22 cellular contexts compared by ENCODE assay signal in the genomic region with DNA sequence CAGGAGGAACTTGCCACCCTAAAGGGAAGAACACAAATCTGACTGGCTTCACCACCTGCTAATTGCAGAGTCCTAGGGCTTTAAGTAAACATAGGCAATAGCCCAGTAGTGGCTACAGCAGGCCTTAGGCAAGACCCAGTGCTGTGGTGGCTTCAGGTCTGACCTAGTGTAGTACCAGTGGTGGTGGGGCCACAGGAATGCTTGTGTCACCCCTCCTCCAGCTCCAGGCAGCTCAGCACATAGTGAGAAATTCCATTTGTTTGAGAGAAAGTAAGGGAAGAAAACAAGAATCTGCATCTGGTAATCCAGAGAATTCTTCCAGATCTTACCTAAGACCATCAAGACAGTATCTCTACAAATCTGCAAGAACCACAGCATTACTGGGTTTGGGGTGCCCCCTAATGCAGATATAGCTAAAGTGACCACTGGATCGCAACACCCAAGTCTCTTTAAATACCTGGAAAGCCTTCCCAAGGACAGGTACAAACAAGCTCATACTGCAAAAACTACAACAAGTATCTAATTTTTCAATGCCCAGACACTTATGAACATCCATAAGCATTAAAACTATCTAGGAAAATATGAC.
DNase-seq lines count a peak whose midpoint lies in the region; TF ChIP-seq lines count a peak whose summit lies in the region.
"Had no signal": no experiment of that assay in that cellular context is flagged by ENCODE, and none has a peak within 500 bp of the region (broad histone marks: within the 10 kb centered on the region; RNA-seq: fewer than 3 reads in every experiment).

No MANE protein-coding gene starts in this region.

- no peak overlapping the region for H3K27ac ChIP-seq in neural progenitor cell
- H3K27ac ChIP-seq: coronary artery, foreskin keratinocyte, SJSA1, skin epidermis, tibial artery had no signal

- H3K4me3 Mint-ChIP-seq in neural progenitor cell (no peak overlapping the region), chondrocyte (ENCODE audit: unreplicated experiment) (no peak overlapping the region)
- H3K4me3 Mint-ChIP-seq: activated CD4-positive, alpha-beta T cell treated with anti-CD3 and anti-CD28 coated beads, Interleukin-2, amount 10 ng/mL, durations not matched to agents 7 days and 5 days; activated naive CD8-positive, alpha-beta T cell treated with anti-CD3 and anti-CD28 coated beads, Interleukin-2, amount 10 ng/mL, durations not matched to agents 7 days and 5 days; mesothelial cell of epicardium; natural killer cell treated with Interleukin-12 subunit alpha and Interleukin-12 subunit beta and Interleukin-15 and Interleukin-18, amount 100 ng/mL, for 72 hours; T-helper 17 cell had no signal

- H4K20me1 ChIP-seq in neural progenitor cell (ENCODE audit: low read depth): no peaks in the 10 kb centered on the region

- DNase-seq in ELF-1 (ENCODE audit: low read depth, low spot score): peak; percentile 49
- peak; percentile 25 for DNase-seq in SK-N-DZ (ENCODE audit: low spot score)
- DNase-seq in fibroblast of pulmonary artery (ENCODE audit: low read depth): peak; percentile 26
- peak; percentile 16 for DNase-seq in neural progenitor cell (ENCODE audit: low spot score)
- DNase-seq in NCI-H1092 (lab: John Stamatoyannopoulos, UW): no peak
- no peak for DNase-seq in chondrocyte (ENCODE audit: low spot score)
- DNase-seq in NCI-H526 treated with DMSO at 0.1 percent for 48 hours (lab: John Stamatoyannopoulos, UW): no peak
- DNase-seq: activated CD4-positive, alpha-beta T cell treated with anti-CD3 and anti-CD28 coated beads, Interleukin-2, amount 10 ng/mL, durations not matched to agents 7 days and 5 days; activated naive CD8-positive, alpha-beta T cell treated with anti-CD3 and anti-CD28 coated beads, Interleukin-2, amount 10 ng/mL, durations not matched to agents 7 days and 5 days; AML-193; foreskin keratinocyte; IMR-90; MM.1S; stimulated activated naive CD4-positive, alpha-beta T cell treated with Interleukin-2 at 50 U/mL for 16 hours; T-helper 17 cell; tibial artery had no signal

- H2AFZ ChIP-seq in neural progenitor cell (replicated peaks): peak overlapping the region; percentile 71

- H3K36me3 Mint-ChIP-seq in neural progenitor cell (peaks cover 2% of the 10 kb centered on the region), chondrocyte (ENCODE audit: low read depth) (no peaks in the 10 kb centered on the region)
- H3K36me3 Mint-ChIP-seq: activated naive CD8-positive, alpha-beta T cell treated with anti-CD3 and anti-CD28 coated beads, Interleukin-2, amount 10 ng/mL, durations not matched to agents 7 days and 5 days; mesothelial cell of epicardium; natural killer cell treated with Interleukin-12 subunit alpha and Interleukin-12 subunit beta and Interleukin-15 and Interleukin-18, amount 100 ng/mL, for 72 hours had no signal

- H3K4me1 ChIP-seq in neural progenitor cell: no peaks in the 10 kb centered on the region
- H3K4me1 ChIP-seq: SJSA1, tibial artery had no signal

- H3K4me1 Mint-ChIP-seq in neural progenitor cell: peaks cover under 1% of the 10 kb centered on the region
- H3K4me1 Mint-ChIP-seq in chondrocyte (ENCODE audit: low read depth): no peaks in the 10 kb centered on the region
- H3K4me1 Mint-ChIP-seq: activated CD4-positive, alpha-beta T cell treated with anti-CD3 and anti-CD28 coated beads, Interleukin-2, amount 10 ng/mL, durations not matched to agents 7 days and 5 days; activated naive CD8-positive, alpha-beta T cell treated with anti-CD3 and anti-CD28 coated beads, Interleukin-2, amount 10 ng/mL, durations not matched to agents 7 days and 5 days; T-helper 17 cell had no signal

- H3K36me3 ChIP-seq in neural progenitor cell: no peaks in the 10 kb centered on the region
- H3K36me3 ChIP-seq: SJSA1, tibial artery had no signal

- no peaks in the 10 kb centered on the region for H3K79me2 ChIP-seq in neural progenitor cell (ENCODE audit: low read depth)

- H3K9me3 Mint-ChIP-seq in neural progenitor cell: peaks cover 16% of the 10 kb centered on the region
- peaks cover 5% of the 10 kb centered on the region for H3K9me3 Mint-ChIP-seq in chondrocyte (ENCODE audit: low read depth)
- H3K9me3 Mint-ChIP-seq: activated CD4-positive, alpha-beta T cell treated with anti-CD3 and anti-CD28 coated beads, Interleukin-2, amount 10 ng/mL, durations not matched to agents 7 days and 5 days; activated naive CD8-positive, alpha-beta T cell treated with anti-CD3 and anti-CD28 coated beads, Interleukin-2, amount 10 ng/mL, durations not matched to agents 7 days and 5 days; activated T-helper 2 cell treated with anti-CD3 and anti-CD28 coated beads, Interferon-gamma antibody, Interleukin-2, Interleukin-4, amounts not matched to agents 10 μg/mL and 5 μg/mL and 100 μg/mL, durations not matched to agents 14 hours and 24 hours and 36 hours had no signal

- H3K27me3 Mint-ChIP-seq in neural progenitor cell (ENCODE audit: insufficient read depth, low read depth): no peaks in the 10 kb centered on the region
- peaks cover 5% of the 10 kb centered on the region for H3K27me3 Mint-ChIP-seq in chondrocyte (ENCODE audit: low read depth)
- H3K27me3 Mint-ChIP-seq: activated CD4-positive, alpha-beta T cell treated with anti-CD3 and anti-CD28 coated beads, Interleukin-2, amount 10 ng/mL, durations not matched to agents 7 days and 5 days; activated naive CD8-positive, alpha-beta T cell treated with anti-CD3 and anti-CD28 coated beads, Interleukin-2, amount 10 ng/mL, durations not matched to agents 7 days and 5 days; natural killer cell treated with Interleukin-12 subunit alpha and Interleukin-12 subunit beta and Interleukin-15 and Interleukin-18, amount 100 ng/mL, for 72 hours had no signal

- no peak overlapping the region for H3K9ac ChIP-seq in neural progenitor cell

- H3K4me3 ChIP-seq in fibroblast of pulmonary artery (replicated peaks; ENCODE audit: low read depth, low read length) (no peak overlapping the region), neural progenitor cell (no peak overlapping the region)
- H3K4me3 ChIP-seq: coronary artery, SJSA1, skin epidermis, tibial artery had no signal

- no peaks in the 10 kb centered on the region for H3K27me3 ChIP-seq in neural progenitor cell
- H3K27me3 ChIP-seq: foreskin keratinocyte, SJSA1, tibial artery had no signal

- no peaks in the 10 kb centered on the region for H3F3A ChIP-seq in neural progenitor cell (ENCODE audit: low read depth)

- no peak overlapping the region for H3K4me2 ChIP-seq in neural progenitor cell

- H3K27ac Mint-ChIP-seq in neural progenitor cell (no peak overlapping the region), chondrocyte (ENCODE audit: unreplicated experiment) (no peak overlapping the region)
- H3K27ac Mint-ChIP-seq: activated CD4-positive, alpha-beta T cell treated with anti-CD3 and anti-CD28 coated beads, Interleukin-2, amount 10 ng/mL, durations not matched to agents 7 days and 5 days; activated naive CD8-positive, alpha-beta T cell treated with anti-CD3 and anti-CD28 coated beads, Interleukin-2, amount 10 ng/mL, durations not matched to agents 7 days and 5 days; activated T-helper 2 cell treated with anti-CD3 and anti-CD28 coated beads, Interferon-gamma antibody, Interleukin-2, Interleukin-4, amounts not matched to agents 10 μg/mL and 5 μg/mL and 100 μg/mL, durations not matched to agents 14 hours and 24 hours and 36 hours; mesothelial cell of epicardium; natural killer cell treated with Interleukin-12 subunit alpha and Interleukin-12 subunit beta and Interleukin-15 and Interleukin-18, amount 100 ng/mL, for 72 hours; T-helper 17 cell had no signal

- TF ChIP-seq CTCF in fibroblast of pulmonary artery (IDR thresholded peaks at IDR 0.05; ENCODE audit: low read length, missing control alignments) (no peak), neural progenitor cell (IDR thresholded peaks at IDR 0.05) (peak; percentile 46), chondrocyte (IDR thresholded peaks at IDR 0.05) (no peak)

- no peaks in the 10 kb centered on the region for H3K9me3 ChIP-seq in neural progenitor cell (ENCODE audit: low read depth)
- H3K9me3 ChIP-seq: SJSA1, tibial artery had no signal

Comparison
In these comparisons a context has a peak if more than half of its experiments do, and no peak if none do; other contexts are left out.
1. DNase-seq: peak in ELF-1 (single experiment), SK-N-DZ (single experiment), fibroblast of pulmonary artery (single experiment) and neural progenitor cell (single experiment); none in NCI-H1092 (single experiment), chondrocyte (single experiment) and NCI-H526 treated with DMSO at 0.1 percent for 48 hours (single experiment).